19 cellular contexts compared by ENCODE assay signal in genomic region chr4:3367866-3368265, GRCh38.
"Had no signal": no experiment of that assay in that cellular context is flagged by ENCODE, and none has a peak within 500 bp of the region (broad histone marks: within the 10 kb centered on the region; RNA-seq: fewer than 3 reads in every experiment).

No MANE protein-coding gene starts in this region.

- ATAC-seq: activated CD4-positive, alpha-beta T cell treated with anti-CD3 and anti-CD28 coated beads for 36 hours; activated T-cell treated with anti-CD3 and anti-CD28 coated beads, Interleukin-2, amount 50 U/mL, for 72 hours; left lung; mucosa of descending colon; right cardiac atrium; stimulated activated naive CD8-positive, alpha-beta T cell treated with anti-CD3 and anti-CD28 coated beads, Interleukin-15, Interleukin-2, amounts not matched to agents 100 U/mL and 50 U/mL, for 24 hours had no signal

- DNase-seq: activated CD4-positive, alpha-beta memory T cell treated with anti-CD3 and anti-CD28 coated beads for 36 hours; activated CD4-positive, alpha-beta T cell treated with anti-CD3 and anti-CD28 coated beads for 36 hours; activated gamma-delta T cell; activated T-cell treated with anti-CD3 and anti-CD28 coated beads, Interleukin-2, amount 50 U/mL, for 72 hours; aorta; esophagus squamous epithelium; hippocampal formation; kidney; nucleus accumbens; stimulated activated CD4-positive, alpha-beta T cell treated with anti-CD3 and anti-CD28 coated beads, Interleukin-15, amount 100 ng/mL, for 24 hours; stimulated activated CD4-positive, alpha-beta T cell treated with anti-CD3 and anti-CD28 coated beads, Interleukin-4, amount 100 ng/mL, for 24 hours; stimulated activated naive CD8-positive, alpha-beta T cell treated with anti-CD3 and anti-CD28 coated beads, Interleukin-15, Interleukin-2, amounts not matched to agents 100 U/mL and 50 U/mL, for 24 hours; trophoblast cell had no signal

- H3K36me3 ChIP-seq: breast epithelium, esophagus squamous epithelium, left lung had no signal

- H3K4me3 Mint-ChIP-seq: activated CD4-positive, alpha-beta memory T cell treated with anti-CD3 and anti-CD28 coated beads for 36 hours; activated CD4-positive, alpha-beta T cell treated with anti-CD3 and anti-CD28 coated beads for 36 hours; activated T-cell treated with anti-CD3 and anti-CD28 coated beads, Interleukin-2, amount 50 U/mL, for 72 hours had no signal

- H3K27me3 ChIP-seq: breast epithelium had no signal

- H3K9me3 ChIP-seq: breast epithelium, esophagus squamous epithelium, left lung, mucosa of descending colon had no signal

- H3K27ac ChIP-seq: breast epithelium, esophagus squamous epithelium, left lung had no signal

- H3K4me3 ChIP-seq: breast epithelium, esophagus squamous epithelium, left lung, mucosa of descending colon, skin epidermis had no signal

- H3K27ac Mint-ChIP-seq: activated CD4-positive, alpha-beta memory T cell treated with anti-CD3 and anti-CD28 coated beads for 36 hours; activated CD4-positive, alpha-beta T cell treated with anti-CD3 and anti-CD28 coated beads for 36 hours; activated T-cell treated with anti-CD3 and anti-CD28 coated beads, Interleukin-2, amount 50 U/mL, for 72 hours had no signal

- H3K9me3 Mint-ChIP-seq: activated CD4-positive, alpha-beta memory T cell treated with anti-CD3 and anti-CD28 coated beads for 36 hours; activated T-cell treated with anti-CD3 and anti-CD28 coated beads, Interleukin-2, amount 50 U/mL, for 72 hours; naive thymus-derived CD8-positive, alpha-beta T cell had no signal

- FAIRE-seq: kidney had no signal

- H3K36me3 Mint-ChIP-seq: activated CD4-positive, alpha-beta memory T cell treated with anti-CD3 and anti-CD28 coated beads for 36 hours; naive thymus-derived CD8-positive, alpha-beta T cell had no signal
